ENCODE assay signal across 25 cellular contexts in the genomic region with DNA sequence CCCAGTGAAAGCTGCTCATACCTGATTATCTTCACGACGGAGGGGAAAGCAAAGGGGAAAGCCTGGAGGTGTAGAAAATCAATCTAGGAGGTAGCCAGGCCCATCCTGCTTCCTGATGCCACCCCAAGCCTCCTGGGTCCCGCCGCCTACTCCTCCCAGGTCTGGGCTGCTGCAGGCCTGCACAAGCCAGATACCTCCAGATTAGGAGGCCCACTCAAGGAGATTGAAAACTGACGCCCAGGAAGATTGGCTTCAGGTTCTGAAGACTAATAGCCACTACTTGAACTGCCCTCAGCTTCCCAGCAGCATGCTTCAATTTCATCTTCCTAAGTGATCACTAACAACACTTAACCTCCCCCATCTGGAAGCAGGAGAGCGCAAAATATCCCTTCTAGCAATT.
"Had no signal": no experiment of that assay in that cellular context is flagged by ENCODE, and none has a peak within 500 bp of the region (broad histone marks: within the 10 kb centered on the region; RNA-seq: fewer than 3 reads in every experiment).

No MANE protein-coding gene starts in this region.

- FAIRE-seq: colon, endometrium, islet of Langerhans had no signal

- H3K27ac ChIP-seq: breast epithelium, epithelial cell of prostate, esophagus squamous epithelium, ovary, right lobe of liver, skin epidermis, vagina had no signal

- H3K4me1 ChIP-seq: breast epithelium, esophagus squamous epithelium, right lobe of liver, vagina had no signal

- H3K4me3 ChIP-seq: breast epithelium, esophagus squamous epithelium, mucosa of descending colon, ovary, right lobe of liver, skin epidermis, vagina had no signal

- H3K27me3 ChIP-seq: breast epithelium, ovary, right lobe of liver, vagina had no signal

- DNase-seq: activated B cell treated with CpG ODN at 0.5 μM for 24 hours; activated CD4-positive, alpha-beta T cell treated with anti-CD3 and anti-CD28 coated beads, Interleukin-2, amount 50 U/mL, for 1 hour; activated CD8-positive, alpha-beta T cell treated with anti-CD3 and anti-CD28 coated beads for 36 hours; activated gamma-delta T cell treated with Interleukin-2 at 50 U/mL for 16 hours; activated T-cell treated with anti-CD3 and anti-CD28 coated beads, Interleukin-2, amount 50 U/mL, for 4 hours; effector CD8-positive, alpha-beta T cell; esophagus squamous epithelium; foreskin melanocyte; mucosa of descending colon; ovary; right lobe of liver; stimulated activated CD4-positive, alpha-beta T cell treated with anti-CD3 and anti-CD28 coated beads, Interleukin-4, amount 100 ng/mL, for 24 hours; stimulated activated naive CD8-positive, alpha-beta T cell treated with anti-CD3 and anti-CD28 coated beads, Interleukin-15, amount 100 ng/mL, for 72 hours; substantia nigra; T-helper 2 cell had no signal

- ATAC-seq: activated CD8-positive, alpha-beta T cell treated with anti-CD3 and anti-CD28 coated beads for 36 hours; activated T-cell treated with anti-CD3 and anti-CD28 coated beads, Interleukin-2, amount 50 U/mL, for 4 hours; activated T-helper 17 cell treated with anti-CD3 and anti-CD28 coated beads, Interleukin-2, amount 50 U/mL, for 72 hours; left ventricle myocardium superior; right lobe of liver; stimulated activated effector memory CD8-positive, alpha-beta T cell treated with anti-CD3 and anti-CD28 coated beads, Interleukin-12 subunit alpha, Interleukin-12 subunit beta, amount 100 ng/mL, for 72 hours; stimulated activated naive CD8-positive, alpha-beta T cell treated with anti-CD3 and anti-CD28 coated beads, Interleukin-15, amount 100 ng/mL, for 72 hours had no signal

- H3K36me3 ChIP-seq: breast epithelium, esophagus squamous epithelium, ovary, right lobe of liver, vagina had no signal

- H3K9me3 ChIP-seq: breast epithelium, esophagus squamous epithelium, mucosa of descending colon, ovary, right lobe of liver, vagina had no signal
